ENCODE assay signal across 20 cellular contexts in the genomic region with DNA sequence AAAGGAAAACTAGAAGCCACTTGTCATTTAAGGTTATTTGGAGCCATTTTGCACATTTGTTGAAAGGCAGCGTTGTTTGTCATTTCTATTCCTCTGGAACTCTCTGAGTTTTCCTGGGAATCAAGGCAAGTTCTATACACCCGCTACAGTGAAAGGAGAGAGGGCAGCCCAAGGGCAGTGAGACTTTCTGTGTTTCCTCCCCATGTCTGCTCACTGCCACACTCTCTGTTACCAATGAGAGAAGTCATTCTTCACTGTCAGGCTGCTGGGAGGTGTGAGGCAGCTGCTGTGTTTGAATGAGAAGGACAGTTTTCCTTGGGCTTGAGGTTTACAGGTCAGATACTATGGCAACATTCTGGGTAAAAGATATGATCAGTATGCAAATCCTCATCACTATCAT. TPM values are rescaled to one million over a fixed set of nuclear protein-coding genes. Genes with fewer than 3 reads are reported as not detected.
"Had no signal": no experiment of that assay in that cellular context is flagged by ENCODE, and none has a peak within 500 bp of the region (broad histone marks: within the 10 kb centered on the region; RNA-seq: fewer than 3 reads in every experiment).

No MANE protein-coding gene starts in this region.

- H3K9ac ChIP-seq: neural progenitor cell had no signal

- H2AFZ ChIP-seq: hepatocyte, neural progenitor cell had no signal

- H3K4me3 ChIP-seq: ascending aorta, dorsolateral prefrontal cortex, gastroesophageal sphincter, hepatocyte, neural progenitor cell, ovary, sigmoid colon, stomach had no signal

- DNase-seq: activated CD4-positive, alpha-beta T cell treated with anti-CD3 and anti-CD28 coated beads for 1 hour; activated CD4-positive, alpha-beta T cell treated with anti-CD3 and anti-CD28 coated beads, Interleukin-2, amount 50 U/mL, for 48 hours; activated naive CD4-positive, alpha-beta T cell treated with anti-CD3 and anti-CD28 coated beads, Interleukin-2, amount 10 ng/mL, durations not matched to agents 7 days and 5 days; erythroblast; left ventricle myocardium superior; ovary; sigmoid colon; stimulated activated CD4-positive, alpha-beta T cell treated with anti-CD3 and anti-CD28 coated beads, Interleukin-1b, Interleukin-23, amount 100 ng/mL, for 48 hours; stomach had no signal

- H3K9me3 ChIP-seq: ascending aorta, gastroesophageal sphincter, ovary, sigmoid colon, stomach had no signal

- ATAC-seq: gastroesophageal sphincter, left ventricle myocardium superior had no signal

- H3K4me2 ChIP-seq: hepatocyte, neural progenitor cell had no signal

- H3K27ac ChIP-seq: ascending aorta, gastroesophageal sphincter, hepatocyte, neural progenitor cell, ovary, sigmoid colon, stomach, VCaP had no signal

- H3K36me3 Mint-ChIP-seq: activated naive CD4-positive, alpha-beta T cell treated with anti-CD3 and anti-CD28 coated beads, Interleukin-2, amount 10 ng/mL, durations not matched to agents 7 days and 5 days; neural progenitor cell had no signal

- H3K9me3 Mint-ChIP-seq: activated naive CD4-positive, alpha-beta T cell treated with anti-CD3 and anti-CD28 coated beads, Interleukin-2, amount 10 ng/mL, durations not matched to agents 7 days and 5 days; activated T-helper 2 cell treated with anti-CD3 and anti-CD28 coated beads, Interferon-gamma antibody, Interleukin-2, Interleukin-4, amounts not matched to agents 10 μg/mL and 5 μg/mL and 100 μg/mL, durations not matched to agents 14 hours and 24 hours and 36 hours had no signal

- H3K4me1 Mint-ChIP-seq: activated naive CD4-positive, alpha-beta T cell treated with anti-CD3 and anti-CD28 coated beads, Interleukin-2, amount 10 ng/mL, durations not matched to agents 7 days and 5 days had no signal

- H3K27ac Mint-ChIP-seq: activated naive CD4-positive, alpha-beta T cell treated with anti-CD3 and anti-CD28 coated beads, Interleukin-2, amount 10 ng/mL, durations not matched to agents 7 days and 5 days; activated T-helper 2 cell treated with anti-CD3 and anti-CD28 coated beads, Interferon-gamma antibody, Interleukin-2, Interleukin-4, amounts not matched to agents 10 μg/mL and 5 μg/mL and 100 μg/mL, durations not matched to agents 14 hours and 24 hours and 36 hours; neural progenitor cell had no signal

- H3K36me3 ChIP-seq: ascending aorta, gastroesophageal sphincter, neural progenitor cell, ovary, sigmoid colon, stomach had no signal

- H3K4me1 ChIP-seq: ascending aorta, sigmoid colon, stomach had no signal

- H3K4me3 Mint-ChIP-seq: activated naive CD4-positive, alpha-beta T cell treated with anti-CD3 and anti-CD28 coated beads, Interleukin-2, amount 10 ng/mL, durations not matched to agents 7 days and 5 days; neural progenitor cell had no signal

- H3K27me3 ChIP-seq: ascending aorta, dorsolateral prefrontal cortex, gastroesophageal sphincter, hepatocyte, neural progenitor cell, ovary, sigmoid colon, stomach had no signal

- H3K79me2 ChIP-seq: hepatocyte had no signal

RNA-seq across cellular contexts. Expression of gene ATP13A5, which starts 36.0 kb away (rescaled TPM):
- total RNA-seq: activated T-helper 2 cell treated with anti-CD3 and anti-CD28 coated beads, Interferon-gamma antibody, Interleukin-2, Interleukin-4, amounts not matched to agents 10 μg/mL and 5 μg/mL and 100 μg/mL, durations not matched to agents 14 hours and 24 hours and 36 hours; ascending aorta; hepatocyte; kidney epithelial cell; left ventricle myocardium superior; mesenteric fat pad; T-helper 1 cell treated with Interleukin-12 subunit alpha and Interleukin-12 subunit beta and Interleukin-4 antibody, amounts not matched to agents 30 ng/mL and 1 ng/mL, for 36 hours; urinary bladder had no signal
- polyA plus RNA-seq: hepatocyte, urinary bladder had no signal
